8 cellular contexts compared by ENCODE assay signal in genomic region chr12:27332407-27333310, GRCh38. TPM values are rescaled to one million over a fixed set of nuclear protein-coding genes. Genes with fewer than 3 reads are reported as not detected.
DNase-seq lines count a peak whose midpoint lies in the region; ATAC-seq lines count a peak whose summit lies in the region.

A gene with protein sequence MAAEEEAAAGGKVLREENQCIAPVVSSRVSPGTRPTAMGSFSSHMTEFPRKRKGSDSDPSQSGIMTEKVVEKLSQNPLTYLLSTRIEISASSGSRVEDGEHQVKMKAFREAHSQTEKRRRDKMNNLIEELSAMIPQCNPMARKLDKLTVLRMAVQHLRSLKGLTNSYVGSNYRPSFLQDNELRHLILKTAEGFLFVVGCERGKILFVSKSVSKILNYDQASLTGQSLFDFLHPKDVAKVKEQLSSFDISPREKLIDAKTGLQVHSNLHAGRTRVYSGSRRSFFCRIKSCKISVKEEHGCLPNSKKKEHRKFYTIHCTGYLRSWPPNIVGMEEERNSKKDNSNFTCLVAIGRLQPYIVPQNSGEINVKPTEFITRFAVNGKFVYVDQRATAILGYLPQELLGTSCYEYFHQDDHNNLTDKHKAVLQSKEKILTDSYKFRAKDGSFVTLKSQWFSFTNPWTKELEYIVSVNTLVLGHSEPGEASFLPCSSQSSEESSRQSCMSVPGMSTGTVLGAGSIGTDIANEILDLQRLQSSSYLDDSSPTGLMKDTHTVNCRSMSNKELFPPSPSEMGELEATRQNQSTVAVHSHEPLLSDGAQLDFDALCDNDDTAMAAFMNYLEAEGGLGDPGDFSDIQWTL (plus strand): TSS chr12:27332836. CDS start chr12:27333073, 237 bp downstream.

- peak within 1 kb of the TSS; percentile 71 for H3K9ac ChIP-seq in mesendoderm (ENCODE audit: low read length)

- H3K4me1 ChIP-seq in ectodermal cell (ENCODE audit: control insufficient read depth, insufficient read depth, low read length): peaks cover 4% of the 10 kb centered on the region
- H3K4me1 ChIP-seq in mesendoderm (ENCODE audit: control insufficient read depth, low read depth, low read length): no peaks in the 10 kb centered on the region

- no peaks in the 10 kb centered on the region for H3K79me2 ChIP-seq in mesendoderm (ENCODE audit: control insufficient read depth, insufficient read depth, low read length)

- H3K9me3 ChIP-seq in ectodermal cell (ENCODE audit: control insufficient read depth, low read length): no peaks in the 10 kb centered on the region

- H3K27me3 Mint-ChIP-seq in stimulated activated naive CD8-positive, alpha-beta T cell treated with anti-CD3 and anti-CD28 coated beads, Interleukin-15, Interleukin-2, amounts not matched to agents 100 ng/mL and 50 ng/mL, for 24 hours: peaks cover 35% of the 10 kb centered on the region

- no peak within 1 kb of the TSS for H4K8ac ChIP-seq in mesendoderm (ENCODE audit: low read depth, low read length)

- H3K79me1 ChIP-seq in mesendoderm (ENCODE audit: low read length): no peaks in the 10 kb centered on the region

- H3K4me3 ChIP-seq in ectodermal cell (ENCODE audit: insufficient read depth, low read depth, low read length): peak within 1 kb of the TSS; percentile 63
- peak within 1 kb of the TSS; percentile 39 for H3K4me3 ChIP-seq in mesendoderm (ENCODE audit: low read length)

- H3K4me2 ChIP-seq in mesendoderm (ENCODE audit: low read length): peak within 1 kb of the TSS; percentile 79

- H3K18ac ChIP-seq in mesendoderm (ENCODE audit: low read length): peak within 1 kb of the TSS; percentile 64

- peak within 1 kb of the TSS; percentile 93 for H3K4me3 Mint-ChIP-seq in stimulated activated naive CD8-positive, alpha-beta T cell treated with anti-CD3 and anti-CD28 coated beads, Interleukin-15, Interleukin-2, amounts not matched to agents 100 ng/mL and 50 ng/mL, for 24 hours

- WGBS in ectodermal cell, 2 experiments: 1% methylated on average over 91 of the region's 92 CpGs
- WGBS in mesendoderm (ENCODE audit: extremely low coverage, insufficient coverage, low lambda C conversion rate): no CpG with 5 or more reads among the region's 92 CpGs

- peak within 1 kb of the TSS; percentile 77 for H3K56ac ChIP-seq in mesendoderm (ENCODE audit: low read length)

- no peak within 1 kb of the TSS for H3K23ac ChIP-seq in mesendoderm (ENCODE audit: low read length)

- H4K5ac ChIP-seq in mesendoderm (ENCODE audit: low read length): no peak within 1 kb of the TSS

- H2BK15ac ChIP-seq in mesendoderm (replicated peaks; ENCODE audit: low read depth): no peak within 1 kb of the TSS

- peaks cover 51% of the 10 kb centered on the region for H3K4me1 Mint-ChIP-seq in stimulated activated naive CD8-positive, alpha-beta T cell treated with anti-CD3 and anti-CD28 coated beads, Interleukin-15, Interleukin-2, amounts not matched to agents 100 ng/mL and 50 ng/mL, for 24 hours (ENCODE audit: low read depth)

- H3K9me3 Mint-ChIP-seq in stimulated activated naive CD8-positive, alpha-beta T cell treated with anti-CD3 and anti-CD28 coated beads, Interleukin-15, Interleukin-2, amounts not matched to agents 100 ng/mL and 50 ng/mL, for 24 hours: no peaks in the 10 kb centered on the region

- H3K27ac ChIP-seq in ectodermal cell (ENCODE audit: insufficient read depth, low read depth, low read length, poor library complexity, severe bottlenecking): no peak within 1 kb of the TSS
- no peak within 1 kb of the TSS for H3K27ac ChIP-seq in mesendoderm (ENCODE audit: low read depth, low read length)

- peak; percentile 41 for ATAC-seq in HG02763 (IDR thresholded peaks at IDR 0.05; ENCODE audit: unreplicated experiment)

- H2AK5ac ChIP-seq in mesendoderm (ENCODE audit: low read length): no peak within 1 kb of the TSS

- H2BK5ac ChIP-seq in mesendoderm (ENCODE audit: low read length): no peak within 1 kb of the TSS

- no peak within 1 kb of the TSS for H2BK120ac ChIP-seq in mesendoderm (ENCODE audit: low read depth, low read length)

- H3K36me3 ChIP-seq in ectodermal cell (ENCODE audit: control insufficient read depth, insufficient read depth, low read length) (no peaks in the 10 kb centered on the region), mesendoderm (ENCODE audit: control insufficient read depth, insufficient read depth, low read length) (no peaks in the 10 kb centered on the region)

- peak within 1 kb of the TSS; percentile 48 for H3K4ac ChIP-seq in mesendoderm (ENCODE audit: low read depth, low read length)

- peak within 1 kb of the TSS; percentile 93 for H3K27ac Mint-ChIP-seq in stimulated activated naive CD8-positive, alpha-beta T cell treated with anti-CD3 and anti-CD28 coated beads, Interleukin-15, Interleukin-2, amounts not matched to agents 100 ng/mL and 50 ng/mL, for 24 hours

- H3K27me3 ChIP-seq in ectodermal cell (ENCODE audit: control insufficient read depth, insufficient read depth, low read length, poor library complexity, severe bottlenecking): peaks cover 49% of the 10 kb centered on the region
- no peaks in the 10 kb centered on the region for H3K27me3 ChIP-seq in mesendoderm (ENCODE audit: insufficient read depth, low read length, poor library complexity)

- DNase-seq in NCI-H2081 (lab: John Stamatoyannopoulos, UW): peak; percentile 55 to 77
- DNase-seq in NCI-H2081 treated with DMSO at 0.1 percent for 48 hours (lab: John Stamatoyannopoulos, UW): no peak
- peak; percentile 52 for DNase-seq in NCI-H146 treated with DMSO at 0.1 percent for 48 hours (lab: John Stamatoyannopoulos, UW; ENCODE audit: unreplicated experiment)
- peak; percentile 55 for DNase-seq in activated CD4-positive, alpha-beta T cell treated with anti-CD3 and anti-CD28 coated beads for 48 hours
- peak; percentile 69 for DNase-seq in mesendoderm

- peaks cover 3% of the 10 kb centered on the region for H3K36me3 Mint-ChIP-seq in stimulated activated naive CD8-positive, alpha-beta T cell treated with anti-CD3 and anti-CD28 coated beads, Interleukin-15, Interleukin-2, amounts not matched to agents 100 ng/mL and 50 ng/mL, for 24 hours (ENCODE audit: low read depth)

RNA-seq across cellular contexts. Expression of the gene that starts here (rescaled TPM):
- polyA plus RNA-seq in ectodermal cell (2013, experiment 1 of 4): 6.2 TPM
- 6.9 TPM for polyA plus RNA-seq in ectodermal cell (2013, experiment 2 of 4)
- polyA plus RNA-seq in ectodermal cell (2013, experiment 3 of 4): 5.4 TPM
- polyA plus RNA-seq in ectodermal cell (2013, experiment 4 of 4): 4.4 TPM
- polyA plus RNA-seq in mesendoderm (2013, experiment 1 of 2): 7.5 TPM
- 7.8 TPM for polyA plus RNA-seq in mesendoderm (2013, experiment 2 of 2)
